Comparison of ENCODE assay signal across 9 cellular contexts in genomic region chr3:64489361-64490044, GRCh38.
DNase-seq lines count a peak whose midpoint lies in the region; ATAC-seq and TF ChIP-seq lines count a peak whose summit lies in the region.
"Had no signal": no experiment of that assay in that cellular context is flagged by ENCODE, and none has a peak within 500 bp of the region (broad histone marks: within the 10 kb centered on the region; RNA-seq: fewer than 3 reads in every experiment).

No MANE protein-coding gene starts in this region.

- no peaks in the 10 kb centered on the region for H3K9me3 ChIP-seq in right atrium auricular region
- no peaks in the 10 kb centered on the region for H3K9me3 ChIP-seq in CD8-positive, alpha-beta T cell (ENCODE audit: low read length)
- H3K9me3 ChIP-seq: neutrophil had no signal

- ATAC-seq in Right ventricle myocardium superior (ENCODE audit: poor library complexity) (peak; percentile 60), HG02588 (IDR thresholded peaks at IDR 0.05; ENCODE audit: unreplicated experiment) (no peak), HG03159 (IDR thresholded peaks at IDR 0.05; ENCODE audit: unreplicated experiment) (no peak)
- ATAC-seq in CD8-positive, alpha-beta T cell: no peak

- no peaks in the 10 kb centered on the region for H3K36me3 Mint-ChIP-seq in CD8-positive, alpha-beta T cell

- no peak overlapping the region for H3K27ac Mint-ChIP-seq in CD8-positive, alpha-beta T cell

- H3K9me3 Mint-ChIP-seq in CD8-positive, alpha-beta T cell: no peaks in the 10 kb centered on the region

- POLR2A ChIA-PET in CD8-positive, alpha-beta T cell (lab: Charles Lee): no interaction called here

- DNase-seq in Right ventricle myocardium superior: no peak
- DNase-seq in right atrium auricular region (ENCODE audit: low spot score): no peak
- peak; percentile 53 for DNase-seq in amniotic epithelial cell (ENCODE audit: low read depth)
- peak; percentile 71 for DNase-seq in kidney glomerular epithelial cell (lab: John Stamatoyannopoulos, UW)
- peak; percentile 64 for DNase-seq in ureter (ENCODE audit: low spot score)
- DNase-seq in CD8-positive, alpha-beta T cell: no peak

- no peak for TF ChIP-seq CTCF in right atrium auricular region (IDR thresholded peaks at IDR 0.05)
- no peak for TF ChIP-seq CTCF in CD8-positive, alpha-beta T cell (IDR thresholded peaks at IDR 0.05)

- CTCF ChIA-PET in CD8-positive, alpha-beta T cell (lab: Charles Lee): no interaction called here

- H3K27me3 Mint-ChIP-seq in CD8-positive, alpha-beta T cell (ENCODE audit: low read depth): peaks cover 55% of the 10 kb centered on the region

- no peaks in the 10 kb centered on the region for H3K27me3 ChIP-seq in right atrium auricular region
- H3K27me3 ChIP-seq in CD8-positive, alpha-beta T cell (ENCODE audit: insufficient read depth, low read length): no peaks in the 10 kb centered on the region

- no peaks in the 10 kb centered on the region for H3K4me1 Mint-ChIP-seq in CD8-positive, alpha-beta T cell (ENCODE audit: low read depth)

- no peak overlapping the region for H3K27ac ChIP-seq in right atrium auricular region
- H3K27ac ChIP-seq in CD8-positive, alpha-beta T cell (ENCODE audit: low read depth, low read length): no peak overlapping the region
- H3K27ac ChIP-seq: neutrophil had no signal

- intact Hi-C loops in Right ventricle myocardium superior (cut with DNase I): loop anchor here (10.0 kb wide), 1 partner anchor 95 kb away; no protein-coding TSS in a partner anchor
- intact Hi-C loops in CD8-positive, alpha-beta T cell (cut with DNase I, micrococcal nuclease): loop anchor here in 1 of 2 experiments (10.0 kb wide), 2 partner anchors 1145 to 1865 kb away; no protein-coding TSS in a partner anchor

- no peak overlapping the region for H3K4me3 ChIP-seq in right atrium auricular region
- H3K4me3 ChIP-seq in CD8-positive, alpha-beta T cell (ENCODE audit: low read depth, low read length): no peak overlapping the region

- peaks cover 0 to 2% of the 10 kb centered on the region in 2 donors for H3K4me1 ChIP-seq in right atrium auricular region
- H3K4me1 ChIP-seq in CD8-positive, alpha-beta T cell (ENCODE audit: insufficient read depth, low read length): no peaks in the 10 kb centered on the region

- no peaks in the 10 kb centered on the region for H3K36me3 ChIP-seq in right atrium auricular region
- H3K36me3 ChIP-seq in CD8-positive, alpha-beta T cell (ENCODE audit: insufficient read depth, low read length): no peaks in the 10 kb centered on the region
- H3K36me3 ChIP-seq: neutrophil had no signal

- H3K4me3 Mint-ChIP-seq in CD8-positive, alpha-beta T cell: no peak overlapping the region

Comparison
In these comparisons a context has a peak if more than half of its experiments do, and no peak if none do; other contexts are left out.
1. DNase-seq: peak in amniotic epithelial cell (single experiment), kidney glomerular epithelial cell (single experiment) and ureter (single experiment); none in Right ventricle myocardium superior (single experiment), right atrium auricular region (single experiment) and CD8-positive, alpha-beta T cell (0 of 7).